15 cellular contexts compared by ENCODE assay signal in genomic region chr17:3772764-3773163, GRCh38. TPM values are rescaled to one million over a fixed set of nuclear protein-coding genes. Genes with fewer than 3 reads are reported as not detected.
DNase-seq lines count a peak whose midpoint lies in the region; ATAC-seq and TF ChIP-seq lines count a peak whose summit lies in the region.
"Had no signal": no experiment of that assay in that cellular context is flagged by ENCODE, and none has a peak within 500 bp of the region (broad histone marks: within the 10 kb centered on the region; RNA-seq: fewer than 3 reads in every experiment).

No MANE protein-coding gene starts in this region.

- H2BK120ac ChIP-seq in IMR-90 (ENCODE audit: low read depth, low read length) (peak overlapping the region; percentile 72), mesendoderm (ENCODE audit: low read depth, low read length) (no peak overlapping the region)

- H3K4me3 ChIP-seq in H7 (ENCODE audit: insufficient read depth, low read depth, low read length) = no peak overlapping the region
- no peak overlapping the region for H3K4me3 ChIP-seq in IMR-90 (ENCODE audit: insufficient read depth, low read depth, low read length)
- no peak overlapping the region for H3K4me3 ChIP-seq in endodermal cell (ENCODE audit: low read length)
- no peak overlapping the region for H3K4me3 ChIP-seq in mesendoderm (ENCODE audit: low read length)
- H3K4me3 ChIP-seq in HAP-1 = no peak overlapping the region

- H2AFZ ChIP-seq in IMR-90 (replicated peaks; ENCODE audit: low read length, poor library complexity) = no peak overlapping the region

- WGBS in IMR-90 (ENCODE audit: extremely low coverage in 2 of 2, insufficient read length in 1 of 2), 2 experiments = 66% methylated on average over 9 of the region's 12 CpGs; no CpG with 5 or more reads in 1 of the 2 experiments
- 77 to 84% methylated on average over 12 of the region's 12 CpGs for WGBS in endodermal cell (ENCODE audit: insufficient coverage in 1 of 2, insufficient read length in 1 of 2), 2 experiments
- WGBS in mesendoderm (ENCODE audit: extremely low coverage, insufficient coverage, low lambda C conversion rate) = no CpG with 5 or more reads among the region's 12 CpGs

- H3K27ac ChIP-seq in IMR-90 (ENCODE audit: insufficient read depth, low read length) = no peak overlapping the region
- no peak overlapping the region for H3K27ac ChIP-seq in endodermal cell (ENCODE audit: low read depth, low read length)
- no peak overlapping the region for H3K27ac ChIP-seq in mesendoderm (ENCODE audit: low read depth, low read length)

- H3K79me2 ChIP-seq in mesendoderm (ENCODE audit: control insufficient read depth, insufficient read depth, low read length) = no peaks in the 10 kb centered on the region

- no peak for TF ChIP-seq CTCF in IMR-90 (conservative IDR thresholded peaks at IDR 0.05; ENCODE audit: low read depth, low read length)
- TF ChIP-seq CTCF in endodermal cell (conservative IDR thresholded peaks at IDR 0.05) = peak; percentile 66

- H3K79me1 ChIP-seq in IMR-90 (ENCODE audit: low read depth in 1 of 2, low read length in 2 of 2) = no peaks in the 10 kb centered on the region
- no peaks in the 10 kb centered on the region for H3K79me1 ChIP-seq in mesendoderm (ENCODE audit: low read length)

- H3K4me2 ChIP-seq in IMR-90 (ENCODE audit: low read depth, low read length) = no peak overlapping the region
- no peak overlapping the region for H3K4me2 ChIP-seq in mesendoderm (ENCODE audit: low read length)

- H4K5ac ChIP-seq in IMR-90 (ENCODE audit: low read depth, low read length) (no peak overlapping the region), mesendoderm (ENCODE audit: low read length) (no peak overlapping the region)

- no peak overlapping the region for H3K4me3 Mint-ChIP-seq in endodermal cell
- H3K4me3 Mint-ChIP-seq: CD8-positive, alpha-beta T cell had no signal

- peak overlapping the region; percentile 79; the same call in 1 of the 2 replicates for H2AK5ac ChIP-seq in IMR-90 (ENCODE audit: low read depth, low read length)
- H2AK5ac ChIP-seq in mesendoderm (ENCODE audit: low read length) = no peak overlapping the region

- no peak overlapping the region for H4K8ac ChIP-seq in IMR-90 (ENCODE audit: low read depth in 2 of 2, low read length in 2 of 2)
- H4K8ac ChIP-seq in mesendoderm (ENCODE audit: low read depth, low read length) = no peak overlapping the region

- POLR2A ChIA-PET in IMR-90 (lab: Charles Lee; ENCODE audit: unreplicated experiment) = no interaction called here

- peaks cover 4% of the 10 kb centered on the region; the same call in 1 of the 2 replicates for H3K9me1 ChIP-seq in IMR-90 (ENCODE audit: insufficient read depth, low read length)

- H4K20me1 ChIP-seq in IMR-90 (ENCODE audit: insufficient read depth, low read length) = no peaks in the 10 kb centered on the region

- H3K27me3 Mint-ChIP-seq in endodermal cell (ENCODE audit: insufficient read depth) = no peaks in the 10 kb centered on the region

- no peak for TF ChIP-seq POLR2A in IMR-90 (IDR thresholded peaks at IDR 0.05; ENCODE audit: low read depth, low read length)

- CTCF ChIA-PET in IMR-90 (lab: Yijun Ruan, JAX) = no interaction called here

- no peak for TF ChIP-seq RAD21 in IMR-90 (IDR thresholded peaks at IDR 0.05; ENCODE audit: low read length)

- H3K14ac ChIP-seq in IMR-90 (replicated peaks; ENCODE audit: low read depth, low read length) = no peak overlapping the region

- H3K56ac ChIP-seq in IMR-90 (ENCODE audit: extremely low read depth, insufficient read depth, low read length) = no peak overlapping the region
- H3K56ac ChIP-seq in mesendoderm (ENCODE audit: low read length) = no peak overlapping the region

- peak overlapping the region; percentile 78 for H2AK9ac ChIP-seq in IMR-90 (replicated peaks; ENCODE audit: low read depth, low read length, poor library complexity)

- H2BK15ac ChIP-seq in IMR-90 (ENCODE audit: low read depth, low read length) (peak overlapping the region; percentile 89; the same call in 2 of the 3 replicates), mesendoderm (replicated peaks; ENCODE audit: low read depth) (no peak overlapping the region)

- in situ Hi-C loops in IMR-90 (cut with MboI; ENCODE audit: low sequenced_read_pairs) (no loop called here), HAP-1 (cut with MboI; ENCODE audit: low sequenced_read_pairs) (no loop called here)

- H2BK5ac ChIP-seq in IMR-90 (ENCODE audit: low read depth, low read length, poor library complexity, severe bottlenecking) (no peak overlapping the region), mesendoderm (ENCODE audit: low read length) (no peak overlapping the region)

- no peak overlapping the region for H3K9ac ChIP-seq in IMR-90 (ENCODE audit: low read depth, low read length)
- H3K9ac ChIP-seq in endodermal cell (ENCODE audit: extremely low read depth, low read length, poor library complexity, severe bottlenecking) = no peak overlapping the region
- H3K9ac ChIP-seq in mesendoderm (ENCODE audit: low read length) = no peak overlapping the region

- intact Hi-C loops in IMR-90 (cut with micrococcal nuclease) = no loop called here

- H3K9me3 ChIP-seq in IMR-90 (ENCODE audit: control insufficient read depth, insufficient read depth, low read length) = peaks cover 3% of the 10 kb centered on the region
- H3K9me3 ChIP-seq in endodermal cell (ENCODE audit: control insufficient read depth, low read length) = no peaks in the 10 kb centered on the region
- H3K9me3 ChIP-seq in HAP-1 = no peaks in the 10 kb centered on the region
- H3K9me3 ChIP-seq: BE2C had no signal

- H3K36me3 ChIP-seq in H7 (replicated peaks; ENCODE audit: control insufficient read depth, insufficient read depth, low read length) = no peaks in the 10 kb centered on the region
- no peaks in the 10 kb centered on the region for H3K36me3 ChIP-seq in IMR-90 (ENCODE audit: control insufficient read depth, insufficient read depth, low read length)
- H3K36me3 ChIP-seq in endodermal cell (ENCODE audit: control insufficient read depth, insufficient read depth, low read length) = no peaks in the 10 kb centered on the region
- no peaks in the 10 kb centered on the region for H3K36me3 ChIP-seq in mesendoderm (ENCODE audit: control insufficient read depth, insufficient read depth, low read length)
- H3K36me3 ChIP-seq in HAP-1 (replicated peaks) = no peaks in the 10 kb centered on the region
- H3K36me3 ChIP-seq: BE2C had no signal

- H3K4me1 Mint-ChIP-seq in endodermal cell = peaks cover 3% of the 10 kb centered on the region

- ATAC-seq in IMR-90 (ENCODE audit: low read depth) (no peak), GM21515 (IDR thresholded peaks at IDR 0.05; ENCODE audit: unreplicated experiment) (no peak)
- ATAC-seq: CD8-positive, alpha-beta T cell had no signal

- H2BK20ac ChIP-seq in IMR-90 (ENCODE audit: low read depth, low read length) = 0 out of 2 replicates have a peak overlapping the region, but pooled peaks have one; percentile 10

- peak overlapping the region; percentile 65 for H3K4ac ChIP-seq in IMR-90 (ENCODE audit: low read depth, low read length)
- H3K4ac ChIP-seq in mesendoderm (ENCODE audit: low read depth, low read length) = no peak overlapping the region

- peaks cover 9% of the 10 kb centered on the region; the same call in 1 of the 2 replicates for H3K4me1 ChIP-seq in IMR-90 (ENCODE audit: control insufficient read depth, insufficient read depth, low read length)
- H3K4me1 ChIP-seq in endodermal cell (ENCODE audit: control insufficient read depth, insufficient read depth, low read length) = no peaks in the 10 kb centered on the region
- no peaks in the 10 kb centered on the region for H3K4me1 ChIP-seq in mesendoderm (ENCODE audit: control insufficient read depth, low read depth, low read length)
- H3K4me1 ChIP-seq in HAP-1 = no peaks in the 10 kb centered on the region
- H3K4me1 ChIP-seq: BE2C had no signal

- no peak overlapping the region; the same call in 1 of the 2 replicates for H4K91ac ChIP-seq in IMR-90 (ENCODE audit: insufficient read depth, low read depth, low read length)

- dilution Hi-C loops in IMR-90 (cut with HindIII; ENCODE audit: low sequenced_read_pairs, unreplicated experiment) = no loop called here

- H3K27me3 ChIP-seq in H7 (ENCODE audit: control insufficient read depth, insufficient read depth, low read length) (no peaks in the 10 kb centered on the region), IMR-90 (ENCODE audit: control insufficient read depth, insufficient read depth, low read length) (no peaks in the 10 kb centered on the region; the same call in 1 of the 2 replicates), endodermal cell (ENCODE audit: control insufficient read depth, insufficient read depth, low read length, poor library complexity, severe bottlenecking) (no peaks in the 10 kb centered on the region), mesendoderm (ENCODE audit: insufficient read depth, low read length, poor library complexity) (no peaks in the 10 kb centered on the region), HAP-1 (ENCODE audit: low read depth) (no peaks in the 10 kb centered on the region)
- H3K27me3 ChIP-seq: BE2C had no signal

- H3K36me3 Mint-ChIP-seq in endodermal cell (ENCODE audit: low read depth) = no peaks in the 10 kb centered on the region
- H3K36me3 Mint-ChIP-seq: CD8-positive, alpha-beta T cell had no signal

- no TSS peak for BruUV-seq in IMR-90 (replicated peaks; lab: Mats Ljungman, UMichigan)

- peak; percentile 80 for DNase-seq in H7
- no peak for DNase-seq in IMR-90
- DNase-seq in endodermal cell = peak; percentile 87
- peak; percentile 72 for DNase-seq in mesendoderm
- no peak for DNase-seq in HAP-1 (ENCODE audit: low spot score in 2 of 2)
- DNase-seq in HUDEP-2 (lab: John Stamatoyannopoulos, UW; ENCODE audit: unreplicated experiment in 76 of 76) = no peak
- no peak for DNase-seq in NCI-H146 treated with DMSO at 0.1 percent for 48 hours (lab: John Stamatoyannopoulos, UW; ENCODE audit: unreplicated experiment)
- DNase-seq: BE2C; CD8-positive, alpha-beta T cell; Kasumi-1; NCI-H1930; NCI-H510A; NCI-H82; SHP77 had no signal

- no peak overlapping the region for H3K27ac Mint-ChIP-seq in endodermal cell

- H3K18ac ChIP-seq in IMR-90 (ENCODE audit: low read depth, low read length) (no peak overlapping the region; the same call in 1 of the 2 replicates), mesendoderm (ENCODE audit: low read length) (no peak overlapping the region)

- H3K23ac ChIP-seq in IMR-90 (ENCODE audit: low read depth, low read length) (no peak overlapping the region), mesendoderm (ENCODE audit: low read length) (no peak overlapping the region)

- peaks cover 4% of the 10 kb centered on the region for H3K9me3 Mint-ChIP-seq in endodermal cell
- H3K9me3 Mint-ChIP-seq: CD8-positive, alpha-beta T cell had no signal

RNA-seq across cellular contexts. Expression of gene ITGAE, which starts 28.2 kb away (rescaled TPM):
- total RNA-seq in H7 (2014; rRNA removed; shearing (Covaris generic)) = 28.8 and 34.7 TPM in 2 replicates
- 47.8 and 54.1 TPM in 2 replicates for total RNA-seq in IMR-90 (2012; rRNA removed)
- 57.8 and 60.8 TPM in 2 replicates for polyA plus RNA-seq in IMR-90 (2012; rRNA removed)
- 57.4 and 63.7 TPM in 2 replicates for polyA plus RNA-seq in IMR-90 (2012; cell fraction: cytosol; rRNA removed)
- 15.2 and 56.8 TPM in 2 replicates for polyA plus RNA-seq in IMR-90 (2012; cell fraction: nucleus; rRNA removed; ENCODE audit: low replicate concordance)
- 10 to 100 TPM; 21.8 to 34.3 TPM for total RNA-seq in endodermal cell
- 47.8 TPM for polyA plus RNA-seq in endodermal cell (2013, experiment 1 of 2)
- polyA plus RNA-seq in endodermal cell (2013, experiment 2 of 2) = 49.2 TPM
- polyA plus RNA-seq in mesendoderm (2013, experiment 1 of 2) = 43.4 TPM
- 42.4 TPM for polyA plus RNA-seq in mesendoderm (2013, experiment 2 of 2)

RNA-seq across cellular contexts. Expression of gene HASPIN, which starts 49.1 kb away (rescaled TPM):
- 34.2 and 39.1 TPM in 2 replicates for total RNA-seq in H7 (2014; rRNA removed; shearing (Covaris generic))
- total RNA-seq in IMR-90 (2012; rRNA removed) (3.9 and 4.3 TPM in 2 replicates), endodermal cell (10 to 100 TPM; 14.7 to 24.6 TPM)
- polyA plus RNA-seq in IMR-90 (2012; rRNA removed) = 1.9 and 2.2 TPM in 2 replicates
- polyA plus RNA-seq in IMR-90 (2012; cell fraction: cytosol; rRNA removed) = 0.88 and 1.1 TPM in 2 replicates
- polyA plus RNA-seq in IMR-90 (2012; cell fraction: nucleus; rRNA removed; ENCODE audit: low replicate concordance) = 0.55 and 0.58 TPM in 2 replicates
- polyA plus RNA-seq in endodermal cell (2013, experiment 1 of 2) = 11.6 TPM
- polyA plus RNA-seq in endodermal cell (2013, experiment 2 of 2) = 11.9 TPM
- 13.2 TPM for polyA plus RNA-seq in mesendoderm (2013, experiment 1 of 2)
- polyA plus RNA-seq in mesendoderm (2013, experiment 2 of 2) = 12.8 TPM

Comparison
In these comparisons a context has a peak if more than half of its experiments do, and no peak if none do; other contexts are left out.
1. DNase-seq: peak in H7 (single experiment), endodermal cell (single experiment) and mesendoderm (single experiment); none in IMR-90 (single experiment), HAP-1 (0 of 2), HUDEP-2 (0 of 76) and NCI-H146 treated with DMSO at 0.1 percent for 48 hours (single experiment).